Comparison of ENCODE assay signal across 1 cellular context in genomic region chr15:95324596-95325135, GRCh38.
TF ChIP-seq lines count a peak whose summit lies in the region.

No MANE protein-coding gene starts in this region.

TF ChIP-seq in HEK293, 187 proteins besides CTCF, POLR2A, EP300 and RAD21 (continued from another document):
- TF ChIP-seq, protein P1, sequence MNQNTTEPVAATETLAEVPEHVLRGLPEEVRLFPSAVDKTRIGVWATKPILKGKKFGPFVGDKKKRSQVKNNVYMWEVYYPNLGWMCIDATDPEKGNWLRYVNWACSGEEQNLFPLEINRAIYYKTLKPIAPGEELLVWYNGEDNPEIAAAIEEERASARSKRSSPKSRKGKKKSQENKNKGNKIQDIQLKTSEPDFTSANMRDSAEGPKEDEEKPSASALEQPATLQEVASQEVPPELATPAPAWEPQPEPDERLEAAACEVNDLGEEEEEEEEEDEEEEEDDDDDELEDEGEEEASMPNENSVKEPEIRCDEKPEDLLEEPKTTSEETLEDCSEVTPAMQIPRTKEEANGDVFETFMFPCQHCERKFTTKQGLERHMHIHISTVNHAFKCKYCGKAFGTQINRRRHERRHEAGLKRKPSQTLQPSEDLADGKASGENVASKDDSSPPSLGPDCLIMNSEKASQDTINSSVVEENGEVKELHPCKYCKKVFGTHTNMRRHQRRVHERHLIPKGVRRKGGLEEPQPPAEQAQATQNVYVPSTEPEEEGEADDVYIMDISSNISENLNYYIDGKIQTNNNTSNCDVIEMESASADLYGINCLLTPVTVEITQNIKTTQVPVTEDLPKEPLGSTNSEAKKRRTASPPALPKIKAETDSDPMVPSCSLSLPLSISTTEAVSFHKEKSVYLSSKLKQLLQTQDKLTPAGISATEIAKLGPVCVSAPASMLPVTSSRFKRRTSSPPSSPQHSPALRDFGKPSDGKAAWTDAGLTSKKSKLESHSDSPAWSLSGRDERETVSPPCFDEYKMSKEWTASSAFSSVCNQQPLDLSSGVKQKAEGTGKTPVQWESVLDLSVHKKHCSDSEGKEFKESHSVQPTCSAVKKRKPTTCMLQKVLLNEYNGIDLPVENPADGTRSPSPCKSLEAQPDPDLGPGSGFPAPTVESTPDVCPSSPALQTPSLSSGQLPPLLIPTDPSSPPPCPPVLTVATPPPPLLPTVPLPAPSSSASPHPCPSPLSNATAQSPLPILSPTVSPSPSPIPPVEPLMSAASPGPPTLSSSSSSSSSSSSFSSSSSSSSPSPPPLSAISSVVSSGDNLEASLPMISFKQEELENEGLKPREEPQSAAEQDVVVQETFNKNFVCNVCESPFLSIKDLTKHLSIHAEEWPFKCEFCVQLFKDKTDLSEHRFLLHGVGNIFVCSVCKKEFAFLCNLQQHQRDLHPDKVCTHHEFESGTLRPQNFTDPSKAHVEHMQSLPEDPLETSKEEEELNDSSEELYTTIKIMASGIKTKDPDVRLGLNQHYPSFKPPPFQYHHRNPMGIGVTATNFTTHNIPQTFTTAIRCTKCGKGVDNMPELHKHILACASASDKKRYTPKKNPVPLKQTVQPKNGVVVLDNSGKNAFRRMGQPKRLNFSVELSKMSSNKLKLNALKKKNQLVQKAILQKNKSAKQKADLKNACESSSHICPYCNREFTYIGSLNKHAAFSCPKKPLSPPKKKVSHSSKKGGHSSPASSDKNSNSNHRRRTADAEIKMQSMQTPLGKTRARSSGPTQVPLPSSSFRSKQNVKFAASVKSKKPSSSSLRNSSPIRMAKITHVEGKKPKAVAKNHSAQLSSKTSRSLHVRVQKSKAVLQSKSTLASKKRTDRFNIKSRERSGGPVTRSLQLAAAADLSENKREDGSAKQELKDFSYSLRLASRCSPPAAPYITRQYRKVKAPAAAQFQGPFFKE (tag by site-specific recombination; IDR thresholded peaks at IDR 0.05; ENCODE audit: borderline replicate concordance) = no peak
- TF ChIP-seq ZNF707 (tag by site-specific recombination; IDR thresholded peaks at IDR 0.05) (no peak), ZBTB17 (tag by site-specific recombination; IDR thresholded peaks at IDR 0.05) (peak; percentile 54; the same call in 1 of the 2 replicates)
TF ChIP-seq in HEK293: peak in this region for 1.
